15 cellular contexts compared by ENCODE assay signal in the genomic region with DNA sequence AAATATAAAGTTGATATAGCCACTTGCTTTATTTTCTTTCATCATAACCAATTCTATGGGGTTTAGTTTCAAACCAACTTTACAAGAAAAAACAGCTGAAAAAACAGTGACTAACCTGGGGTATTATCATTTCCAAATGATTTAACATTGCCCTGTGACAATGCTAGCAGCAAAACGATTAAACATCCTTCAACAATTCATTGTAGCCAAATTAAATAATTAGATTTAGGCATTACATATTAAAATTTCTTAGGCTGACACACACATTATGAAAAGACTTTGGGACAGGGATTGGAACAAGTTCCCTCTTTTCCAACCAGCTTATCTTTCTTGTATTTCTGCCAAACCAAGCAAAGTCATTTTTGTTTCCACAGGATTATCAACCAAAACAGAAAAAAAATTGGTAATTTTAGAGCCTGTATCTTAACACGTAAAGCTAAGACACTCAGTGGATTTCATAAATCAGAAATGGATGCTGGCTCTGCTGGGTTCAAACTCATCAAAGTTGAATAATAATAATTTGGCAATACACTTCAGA.
DNase-seq lines count a peak whose midpoint lies in the region; ATAC-seq and TF ChIP-seq lines count a peak whose summit lies in the region.
"Had no signal": no experiment of that assay in that cellular context is flagged by ENCODE, and none has a peak within 500 bp of the region (broad histone marks: within the 10 kb centered on the region; RNA-seq: fewer than 3 reads in every experiment).

No MANE protein-coding gene starts in this region.

- intact Hi-C loops in spleen (cut with DNase I; ENCODE audit: low total_unique reads): no loop called here

- H3K4me1 ChIP-seq in adipocyte (ENCODE audit: control insufficient read depth, insufficient read depth, low read length): peaks cover 27% of the 10 kb centered on the region
- peaks cover 0 to 7% (median 0%) of the 10 kb centered on the region in 6 donors for H3K4me1 ChIP-seq in spleen

- no peak overlapping the region for H3K27ac Mint-ChIP-seq in immature natural killer cell
- H3K27ac Mint-ChIP-seq: activated CD4-positive, alpha-beta T cell treated with anti-CD3 and anti-CD28 coated beads for 36 hours; CD4-positive, CD25-positive, alpha-beta regulatory T cell had no signal

- H3K9ac ChIP-seq in adipocyte (ENCODE audit: low read length): no peak overlapping the region

- no peak overlapping the region for H3K4me3 Mint-ChIP-seq in immature natural killer cell
- H3K4me3 Mint-ChIP-seq: activated CD4-positive, alpha-beta T cell treated with anti-CD3 and anti-CD28 coated beads for 36 hours; CD4-positive, CD25-positive, alpha-beta regulatory T cell had no signal

- ATAC-seq in GM18858 (IDR thresholded peaks at IDR 0.05; ENCODE audit: unreplicated experiment): no peak
- ATAC-seq: activated CD4-positive, alpha-beta T cell treated with anti-CD3 and anti-CD28 coated beads for 36 hours had no signal

- 50 to 71% (median 60%) methylated on average over 2 of the region's 2 CpGs for WGBS in spleen, 5 donors

- no peaks in the 10 kb centered on the region for H3K36me3 Mint-ChIP-seq in immature natural killer cell
- H3K36me3 Mint-ChIP-seq: CD4-positive, CD25-positive, alpha-beta regulatory T cell had no signal

- no peaks in the 10 kb centered on the region for H3K4me1 Mint-ChIP-seq in immature natural killer cell
- H3K4me1 Mint-ChIP-seq: activated CD4-positive, alpha-beta T cell treated with anti-CD3 and anti-CD28 coated beads for 36 hours; CD4-positive, CD25-positive, alpha-beta regulatory T cell had no signal

- peak; percentile 39 for DNase-seq in HCEC 1CT
- peak; percentile 75 for DNase-seq in adipocyte (ENCODE audit: low read depth)
- DNase-seq in fibroblast of the aortic adventitia (ENCODE audit: low read depth): peak; percentile 94
- no peak for DNase-seq in spleen
- no peak for DNase-seq in immature natural killer cell
- no peak for DNase-seq in NCI-H1105 treated with DMSO at 0.1 percent for 48 hours (lab: John Stamatoyannopoulos, UW)
- DNase-seq: activated CD4-positive, alpha-beta T cell treated with anti-CD3 and anti-CD28 coated beads for 36 hours; activated CD8-positive, alpha-beta memory T cell treated with anti-CD3 and anti-CD28 coated beads, Interleukin-2, amount 50 U/mL, for 48 hours; CD4-positive, CD25-positive, alpha-beta regulatory T cell; KBM-7; NCI-H1436; NCI-H446 had no signal

- no peaks in the 10 kb centered on the region for H3K36me3 ChIP-seq in adipocyte (ENCODE audit: control insufficient read depth, insufficient read depth, low read length, severe bottlenecking)
- no peaks in the 10 kb centered on the region for H3K36me3 ChIP-seq in spleen
- H3K36me3 ChIP-seq: cardiac muscle cell had no signal

- peak overlapping the region in 7 of 8 donors; percentile 30 to 76 (median 68) for H3K27ac ChIP-seq in spleen
- H3K27ac ChIP-seq: cardiac muscle cell, HL-60 had no signal

- H3K9me3 ChIP-seq in adipocyte (ENCODE audit: control insufficient read depth, low read length) (no peaks in the 10 kb centered on the region), spleen (peaks cover 0 to 5% (median 0%) of the 10 kb centered on the region in 8 donors)

- TF ChIP-seq CTCF in fibroblast of the aortic adventitia (IDR thresholded peaks at IDR 0.05; ENCODE audit: insufficient read depth, low read length): no peak
- no peak for TF ChIP-seq CTCF in spleen (IDR thresholded peaks at IDR 0.05 in 8 of 11, conservative IDR thresholded peaks at IDR 0.05 in 3 of 11)

- H3K27me3 Mint-ChIP-seq in immature natural killer cell (ENCODE audit: low read depth in 3 of 3): no peaks in the 10 kb centered on the region
- H3K27me3 Mint-ChIP-seq: activated CD4-positive, alpha-beta T cell treated with anti-CD3 and anti-CD28 coated beads for 36 hours; CD4-positive, CD25-positive, alpha-beta regulatory T cell had no signal

- peaks cover 4 to 68% (median 18%) of the 10 kb centered on the region in 6 donors for H3K9me3 Mint-ChIP-seq in immature natural killer cell

- no peak overlapping the region for H3K4me3 ChIP-seq in adipocyte (ENCODE audit: low read length)
- H3K4me3 ChIP-seq in fibroblast of the aortic adventitia (ENCODE audit: low read depth, low read length): no peak overlapping the region
- no peak overlapping the region for H3K4me3 ChIP-seq in spleen
- H3K4me3 ChIP-seq: cardiac muscle cell had no signal

- H3K27me3 ChIP-seq in adipocyte (replicated peaks; ENCODE audit: control insufficient read depth, insufficient read depth, low read length) (no peaks in the 10 kb centered on the region), spleen (replicated peaks in 1 of 7) (no peaks in the 10 kb centered on the region)
- H3K27me3 ChIP-seq: cardiac muscle cell had no signal

- no peak for TF ChIP-seq POLR2A in spleen (IDR thresholded peaks at IDR 0.05)

Comparison
In these comparisons a context has a peak if more than half of its experiments do, and no peak if none do; other contexts are left out.
1. DNase-seq: peak in HCEC 1CT (single experiment), adipocyte (single experiment) and fibroblast of the aortic adventitia (single experiment); none in spleen (single experiment), immature natural killer cell (0 of 3) and NCI-H1105 treated with DMSO at 0.1 percent for 48 hours (single experiment).